Comparison of ENCODE assay signal across 8 cellular contexts in the genomic region with DNA sequence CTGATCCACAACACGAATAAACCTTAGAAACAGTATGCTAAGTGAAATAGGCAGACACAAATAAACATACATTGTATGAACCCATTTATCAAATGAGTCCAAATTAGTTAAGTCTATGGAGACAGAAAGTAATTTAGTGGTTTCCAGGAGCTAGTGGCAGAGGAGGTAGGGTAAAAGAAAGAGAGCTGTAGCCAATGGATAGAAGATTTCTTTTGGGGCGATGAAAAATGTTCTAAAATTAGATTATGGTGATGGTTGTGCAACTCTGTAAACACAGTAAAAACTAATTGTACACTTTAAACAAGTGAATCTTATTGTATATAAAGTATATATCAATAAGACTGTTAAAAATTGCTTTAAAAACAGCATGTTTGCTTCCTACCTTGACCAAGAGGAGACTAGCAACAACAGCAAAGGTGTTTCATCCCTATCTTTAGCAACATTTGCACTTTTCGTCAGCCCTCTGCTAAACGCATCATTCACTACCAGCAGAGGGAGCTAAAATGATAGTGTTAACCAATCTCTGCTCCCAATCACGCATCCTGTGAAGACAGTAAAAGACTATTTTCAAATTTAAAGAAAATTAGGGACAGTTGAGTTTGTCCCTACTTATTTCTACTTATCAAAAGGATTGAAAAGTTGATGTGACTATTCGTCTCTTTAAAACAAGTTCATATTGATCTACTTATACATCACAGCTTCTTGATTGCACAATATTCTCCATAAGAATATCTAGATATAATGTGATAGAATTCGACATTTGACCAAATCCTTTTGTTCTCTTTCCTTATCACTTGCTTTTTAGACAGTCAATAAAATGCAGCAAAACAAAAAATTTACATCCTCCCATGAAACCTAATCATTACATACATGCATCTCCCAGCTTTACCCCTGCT. TPM values are rescaled to one million over a fixed set of nuclear protein-coding genes. Genes with fewer than 3 reads are reported as not detected.
DNase-seq lines count a peak whose midpoint lies in the region; ATAC-seq and TF ChIP-seq lines count a peak whose summit lies in the region.

No MANE protein-coding gene starts in this region.

- H3K36me3 ChIP-seq in upper lobe of left lung = no peaks in the 10 kb centered on the region

- no peak for TF ChIP-seq EP300 in upper lobe of left lung (IDR thresholded peaks at IDR 0.05)

- 20 to 28% methylated on average over 7 of the region's 7 CpGs for WGBS in upper lobe of left lung, 2 donors

- DNase-seq in SIG-M5 treated with dmso at 0.1 percent for 504 hours (lab: John Stamatoyannopoulos, UW; ENCODE audit: unreplicated experiment) = peak; percentile 43
- DNase-seq in SIG-M5 (lab: John Stamatoyannopoulos, UW) = no peak
- DNase-seq in HL-60 (ENCODE audit: low read depth in 1 of 2, low spot score in 1 of 2) = peak; percentile 7 to 41
- DNase-seq in NCI-H82 treated with DMSO at 0.1 percent for 48 hours (lab: John Stamatoyannopoulos, UW; ENCODE audit: unreplicated experiment) = peak; percentile 11
- DNase-seq in T47D (ENCODE audit: low read depth in 1 of 2, low spot score in 1 of 2) = peak; percentile 52 to 77
- peak; percentile 51 for DNase-seq in kidney glomerular epithelial cell (lab: John Stamatoyannopoulos, UW)
- no peak for DNase-seq in upper lobe of left lung

- H3K27me3 ChIP-seq in HL-60 (ENCODE audit: insufficient read depth, poor library complexity, severe bottlenecking) = no peaks in the 10 kb centered on the region
- no peaks in the 10 kb centered on the region for H3K27me3 ChIP-seq in upper lobe of left lung

- no peak overlapping the region for H3K4me3 ChIP-seq in HL-60 (replicated peaks; ENCODE audit: insufficient read depth, low read length)
- no peak overlapping the region for H3K4me3 ChIP-seq in upper lobe of left lung

- no peaks in the 10 kb centered on the region for H3K4me1 ChIP-seq in upper lobe of left lung

- no peak for TF ChIP-seq POLR2A in upper lobe of left lung (IDR thresholded peaks at IDR 0.05)

- peak; percentile 73 for TF ChIP-seq CTCF in HL-60 (IDR thresholded peaks at IDR 0.05; ENCODE audit: insufficient read depth, low read length)
- TF ChIP-seq CTCF in upper lobe of left lung (IDR thresholded peaks at IDR 0.05) = peak; percentile 31 to 66 (median 54)

- in situ Hi-C loops in T47D (cut with HindIII; ENCODE audit: low pct_unique_long_range_greater_than_20kb, low sequenced_read_pairs) = no loop called here

- ATAC-seq in GM21390 (IDR thresholded peaks at IDR 0.05; ENCODE audit: unreplicated experiment) (peak; percentile 78), upper lobe of left lung (ENCODE audit: low FRiP score in 2 of 2) (peak in 1 of 2 donors; percentile 69)

- H3K27ac ChIP-seq in HL-60 (replicated peaks) = no peak overlapping the region
- H3K27ac ChIP-seq in upper lobe of left lung = no peak overlapping the region

- peaks cover 0 to 7% (median 2%) of the 10 kb centered on the region in 4 donors for H3K9me3 ChIP-seq in upper lobe of left lung

RNA-seq across cellular contexts. Expression of gene LGR5, which starts 24.0 kb away (rescaled TPM):
- 1 to 10 TPM in 1 of 6 donors, under 1 TPM in 3, not detected in 2; 0.27 to 1.2 (median 0.75) TPM for total RNA-seq in upper lobe of left lung

Comparison
In these comparisons a context has a peak if more than half of its experiments do, and no peak if none do; other contexts are left out.
1. DNase-seq: peak in SIG-M5 treated with dmso at 0.1 percent for 504 hours (single experiment), HL-60 (2 of 2), NCI-H82 treated with DMSO at 0.1 percent for 48 hours (single experiment), T47D (2 of 2) and kidney glomerular epithelial cell (single experiment); none in SIG-M5 (single experiment) and upper lobe of left lung (0 of 2).